In genomic region chr11:61603667-61604066, GRCh38 we compare ENCODE assay signal across 1 cellular context.
TF ChIP-seq lines count a peak whose summit lies in the region.

No MANE protein-coding gene starts in this region.

TF ChIP-seq in H1, 55 proteins besides CTCF, POLR2A, EP300 and RAD21:
- no peak for TF ChIP-seq MAX (IDR thresholded peaks at IDR 0.05)
- TF ChIP-seq KDM1A (IDR thresholded peaks at IDR 0.05; ENCODE audit: borderline replicate concordance, low read length): no peak
- no peak for TF ChIP-seq HDAC2 (IDR thresholded peaks at IDR 0.05; ENCODE audit: borderline replicate concordance in 1 of 2, low read depth in 2 of 2, low read length in 2 of 2)
- TF ChIP-seq, protein P1, sequence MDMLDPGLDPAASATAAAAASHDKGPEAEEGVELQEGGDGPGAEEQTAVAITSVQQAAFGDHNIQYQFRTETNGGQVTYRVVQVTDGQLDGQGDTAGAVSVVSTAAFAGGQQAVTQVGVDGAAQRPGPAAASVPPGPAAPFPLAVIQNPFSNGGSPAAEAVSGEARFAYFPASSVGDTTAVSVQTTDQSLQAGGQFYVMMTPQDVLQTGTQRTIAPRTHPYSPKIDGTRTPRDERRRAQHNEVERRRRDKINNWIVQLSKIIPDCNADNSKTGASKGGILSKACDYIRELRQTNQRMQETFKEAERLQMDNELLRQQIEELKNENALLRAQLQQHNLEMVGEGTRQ (IDR thresholded peaks at IDR 0.05; ENCODE audit: low read length): no peak
TF ChIP-seq in H1: peak in this region for 0.
